ENCODE assay signal across 9 cellular contexts in the genomic region with DNA sequence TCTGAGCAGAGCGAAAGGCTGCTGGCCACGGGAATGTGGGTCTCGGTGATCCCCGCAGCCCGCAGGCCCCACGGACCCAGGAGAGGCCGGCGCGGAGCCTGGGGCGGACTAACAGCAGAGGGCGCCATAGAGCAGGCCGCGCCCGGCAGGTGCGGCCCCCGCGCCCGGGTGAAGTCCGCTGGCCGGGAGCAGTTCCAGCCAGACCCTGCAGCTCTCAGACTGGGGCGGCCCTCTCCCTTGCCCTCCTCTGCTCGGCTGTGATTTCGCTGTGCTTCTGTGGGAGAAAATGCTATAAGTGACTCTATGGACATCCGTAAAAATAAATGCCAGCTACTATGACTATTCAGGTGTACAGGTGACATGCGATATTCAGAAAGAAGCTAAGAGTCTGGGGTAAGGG. TPM values are rescaled to one million over a fixed set of nuclear protein-coding genes. Genes with fewer than 3 reads are reported as not detected.
DNase-seq lines count a peak whose midpoint lies in the region; ATAC-seq, FAIRE-seq and TF ChIP-seq lines count a peak whose summit lies in the region.
"Had no signal": no experiment of that assay in that cellular context is flagged by ENCODE, and none has a peak within 500 bp of the region (broad histone marks: within the 10 kb centered on the region; RNA-seq: fewer than 3 reads in every experiment).

No MANE protein-coding gene starts in this region.

- H3K4me3 ChIP-seq in PC-9: no peak overlapping the region; the same call in 1 of the 2 replicates
- H3K4me3 ChIP-seq in gastroesophageal sphincter: peak overlapping the region in 1 of 2 donors; percentile 33

- intact Hi-C loops in PC-9 (cut with micrococcal nuclease; ENCODE audit: unreplicated experiment): loop anchor here (1.0 kb wide), 1 partner anchor 154 kb away; no protein-coding TSS in a partner anchor
- intact Hi-C loops in posterior vena cava (cut with DNase I): loop anchor here in 1 of 2 donors (5.0 kb wide), 1 partner anchor 147 kb away; no protein-coding TSS in a partner anchor

- no peaks in the 10 kb centered on the region for H3K36me3 ChIP-seq in PC-9 (ENCODE audit: low read depth)
- no peaks in the 10 kb centered on the region for H3K36me3 ChIP-seq in gastroesophageal sphincter

- no peaks in the 10 kb centered on the region for H3K9me3 Mint-ChIP-seq in activated T-helper 17 cell treated with anti-CD3 and anti-CD28 coated beads, Interleukin-2, amount 50 U/mL, for 72 hours

- H3K4me3 Mint-ChIP-seq in activated T-helper 17 cell treated with anti-CD3 and anti-CD28 coated beads, Interleukin-2, amount 50 U/mL, for 72 hours: peak overlapping the region; percentile 15

- no peaks in the 10 kb centered on the region for H3K9me3 ChIP-seq in PC-9 (ENCODE audit: insufficient read depth, low read depth)
- no peaks in the 10 kb centered on the region for H3K9me3 ChIP-seq in gastroesophageal sphincter

- CTCF ChIA-PET in PC-9 (lab: Charles Lee): interaction anchor here (0.5 to 1.0 kb wide), 4 partner anchors 136 to 1122 kb away, joined by 3 to 4 read pairs (median 4); no protein-coding TSS in a partner anchor

- no TSS peak for BruUV-seq in PC-9 (replicated peaks; lab: Mats Ljungman, UMichigan)

- no peaks in the 10 kb centered on the region for H3K36me3 Mint-ChIP-seq in activated T-helper 17 cell treated with anti-CD3 and anti-CD28 coated beads, Interleukin-2, amount 50 U/mL, for 72 hours (ENCODE audit: low read depth)

- H2AFZ ChIP-seq in PC-9: no peak overlapping the region

- no peak overlapping the region for H3K27ac Mint-ChIP-seq in activated T-helper 17 cell treated with anti-CD3 and anti-CD28 coated beads, Interleukin-2, amount 50 U/mL, for 72 hours

- peak overlapping the region; percentile 63 for H3K4me2 ChIP-seq in PC-9

- H3K9me2 ChIP-seq in PC-9 (ENCODE audit: insufficient read depth): no peaks in the 10 kb centered on the region

- ATAC-seq in HG02610 (IDR thresholded peaks at IDR 0.05; ENCODE audit: unreplicated experiment) (peak; percentile 64), gastroesophageal sphincter (peak; percentile 60)
- ATAC-seq in activated T-helper 17 cell treated with anti-CD3 and anti-CD28 coated beads, Interleukin-2, amount 50 U/mL, for 72 hours (replicated peaks): peak; percentile 91

- TF ChIP-seq EP300 in gastroesophageal sphincter (IDR thresholded peaks at IDR 0.05): no peak

- TF ChIP-seq POLR2A in gastroesophageal sphincter (IDR thresholded peaks at IDR 0.05): no peak

- H3K27ac ChIP-seq in PC-9: no peak overlapping the region
- no peak overlapping the region for H3K27ac ChIP-seq in gastroesophageal sphincter

- DNase-seq in EH (ENCODE audit: low read depth) (peak; percentile 17), PC-9 (peak in 1 of 2 experiments; percentile 20), posterior vena cava (ENCODE audit: low spot score) (peak; percentile 85), urothelium cell line (ENCODE audit: low spot score) (peak; percentile 70), pons (ENCODE audit: low spot score) (no peak)

- no peaks in the 10 kb centered on the region for H3K79me2 ChIP-seq in PC-9 (ENCODE audit: low read depth)

- H3K27me3 ChIP-seq in PC-9 (ENCODE audit: insufficient read depth, low read depth) (peaks cover 12% of the 10 kb centered on the region; the same call in 1 of the 2 replicates), gastroesophageal sphincter (peaks cover 82% of the 10 kb centered on the region)

- no peaks in the 10 kb centered on the region for H4K20me1 ChIP-seq in PC-9 (ENCODE audit: insufficient read depth)

- no peak for FAIRE-seq in urothelium cell line (lab: Jason Lieb, UNC)

- no peaks in the 10 kb centered on the region for H3K4me1 Mint-ChIP-seq in activated T-helper 17 cell treated with anti-CD3 and anti-CD28 coated beads, Interleukin-2, amount 50 U/mL, for 72 hours

- H3K27me3 Mint-ChIP-seq in activated T-helper 17 cell treated with anti-CD3 and anti-CD28 coated beads, Interleukin-2, amount 50 U/mL, for 72 hours: peaks cover 44% of the 10 kb centered on the region

- peak; percentile 88 for TF ChIP-seq CTCF in PC-9 (conservative IDR thresholded peaks at IDR 0.05)
- peak; percentile 75 to 94 (median 88) for TF ChIP-seq CTCF in gastroesophageal sphincter (IDR thresholded peaks at IDR 0.05)

- 0 to 36% methylated on average over 2 to 9 of the region's 25 CpGs for WGBS in gastroesophageal sphincter (ENCODE audit: low coverage in 1 of 2), 2 donors

- H3K4me1 ChIP-seq in PC-9 (replicated peaks; ENCODE audit: insufficient read depth) (peaks cover 11% of the 10 kb centered on the region; the same call in 1 of the 2 replicates), gastroesophageal sphincter (peaks cover 0 to 21% (median 0%) of the 10 kb centered on the region in 3 donors)

- no peaks in the 10 kb centered on the region for H3F3A ChIP-seq in PC-9 (ENCODE audit: insufficient read depth, low read depth)

- POLR2A ChIA-PET in PC-9 (lab: Charles Lee; ENCODE audit: unreplicated experiment): no interaction called here

RNA-seq across cellular contexts. Expression of a gene that starts 37.7 kb away (rescaled TPM):
- total RNA-seq in PC-9 (2021): not detected in 2 replicates
- total RNA-seq in activated T-helper 17 cell treated with anti-CD3 and anti-CD28 coated beads, Interleukin-2, amount 50 U/mL, for 72 hours: not detected
- not detected for total RNA-seq in gastroesophageal sphincter
- not detected for total RNA-seq in posterior vena cava
- total RNA-seq: T-helper 2 cell treated with Interferon-gamma antibody and Interleukin-4, amounts not matched to agents 100 ng/mL and 5 ng/mL, for 36 hours had no signal
